1 cellular context compared by ENCODE assay signal in the genomic region with DNA sequence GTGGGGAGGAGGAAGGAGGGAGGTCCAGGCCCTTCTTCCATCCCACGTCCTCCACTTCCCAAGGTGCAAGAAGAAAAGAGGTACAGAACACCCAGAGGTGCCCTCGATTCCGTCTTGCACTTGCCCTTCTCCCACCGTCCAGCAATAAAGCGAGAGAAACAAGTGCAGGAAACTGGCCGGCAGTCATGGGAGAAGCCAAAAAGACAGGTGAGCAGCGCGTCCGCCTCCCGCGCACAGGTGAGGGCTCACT.
TF ChIP-seq lines count a peak whose summit lies in the region.

No MANE protein-coding gene starts in this region.

TF ChIP-seq in GM12878, 131 proteins besides CTCF, POLR2A, EP300 and RAD21:
- TF ChIP-seq KDM1A (IDR thresholded peaks at IDR 0.05; ENCODE audit: borderline replicate concordance) = no peak
- no peak for TF ChIP-seq NR2C1 (IDR thresholded peaks at IDR 0.05)
- no peak for TF ChIP-seq ZNF274 (IDR thresholded peaks at IDR 0.05; ENCODE audit: insufficient read depth, insufficient read length)
- TF ChIP-seq, protein P1, sequence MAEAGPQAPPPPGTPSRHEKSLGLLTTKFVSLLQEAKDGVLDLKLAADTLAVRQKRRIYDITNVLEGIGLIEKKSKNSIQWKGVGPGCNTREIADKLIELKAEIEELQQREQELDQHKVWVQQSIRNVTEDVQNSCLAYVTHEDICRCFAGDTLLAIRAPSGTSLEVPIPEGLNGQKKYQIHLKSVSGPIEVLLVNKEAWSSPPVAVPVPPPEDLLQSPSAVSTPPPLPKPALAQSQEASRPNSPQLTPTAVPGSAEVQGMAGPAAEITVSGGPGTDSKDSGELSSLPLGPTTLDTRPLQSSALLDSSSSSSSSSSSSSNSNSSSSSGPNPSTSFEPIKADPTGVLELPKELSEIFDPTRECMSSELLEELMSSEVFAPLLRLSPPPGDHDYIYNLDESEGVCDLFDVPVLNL (IDR thresholded peaks at IDR 0.05; ENCODE audit: low read depth, low read length) = no peak
- TF ChIP-seq CBFB (IDR thresholded peaks at IDR 0.05; ENCODE audit: low read depth) = 0 out of 2 replicates have a peak, but pooled peaks have one; percentile 25
- TF ChIP-seq TCF3 (IDR thresholded peaks at IDR 0.05; ENCODE audit: borderline replicate concordance, insufficient read depth, low read depth, low read length) = no peak
- TF ChIP-seq MTA3 (IDR thresholded peaks at IDR 0.05; ENCODE audit: borderline replicate concordance, low read length) = no peak
- TF ChIP-seq, protein P2, sequence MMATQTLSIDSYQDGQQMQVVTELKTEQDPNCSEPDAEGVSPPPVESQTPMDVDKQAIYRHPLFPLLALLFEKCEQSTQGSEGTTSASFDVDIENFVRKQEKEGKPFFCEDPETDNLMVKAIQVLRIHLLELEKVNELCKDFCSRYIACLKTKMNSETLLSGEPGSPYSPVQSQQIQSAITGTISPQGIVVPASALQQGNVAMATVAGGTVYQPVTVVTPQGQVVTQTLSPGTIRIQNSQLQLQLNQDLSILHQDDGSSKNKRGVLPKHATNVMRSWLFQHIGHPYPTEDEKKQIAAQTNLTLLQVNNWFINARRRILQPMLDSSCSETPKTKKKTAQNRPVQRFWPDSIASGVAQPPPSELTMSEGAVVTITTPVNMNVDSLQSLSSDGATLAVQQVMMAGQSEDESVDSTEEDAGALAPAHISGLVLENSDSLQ (IDR thresholded peaks at IDR 0.05) = 0 out of 2 replicates have a peak, but pooled peaks have one; percentile 10
- TF ChIP-seq SMC3 (IDR thresholded peaks at IDR 0.05; ENCODE audit: borderline replicate concordance, low read length) = no peak
- TF ChIP-seq ZBED1 (IDR thresholded peaks at IDR 0.05; ENCODE audit: borderline replicate concordance) = no peak
- no peak for TF ChIP-seq PML (IDR thresholded peaks at IDR 0.05; ENCODE audit: low read length)
- TF ChIP-seq POLR2AphosphoS5 (IDR thresholded peaks at IDR 0.05; ENCODE audit: low read length) = peak; percentile 83; the same call in 1 of the 2 replicates
TF ChIP-seq in GM12878: peak in this region for 3.
